12 cellular contexts compared by ENCODE assay signal in genomic region chr9:126207256-126207655, GRCh38.
"Had no signal": no experiment of that assay in that cellular context is flagged by ENCODE, and none has a peak within 500 bp of the region (broad histone marks: within the 10 kb centered on the region; RNA-seq: fewer than 3 reads in every experiment).

No MANE protein-coding gene starts in this region.

- H3K36me3 Mint-ChIP-seq: activated naive CD8-positive, alpha-beta T cell treated with anti-CD3 and anti-CD28 coated beads, Interleukin-2, amount 10 ng/mL, durations not matched to agents 7 days and 5 days had no signal

- H3K4me1 ChIP-seq: ascending aorta, colonic mucosa, testis had no signal

- H3K4me3 ChIP-seq: ascending aorta, colonic mucosa, ovary, testis had no signal

- H3K27ac Mint-ChIP-seq: activated CD4-positive, alpha-beta memory T cell treated with anti-CD3 and anti-CD28 coated beads, Interleukin-2, amount 10 ng/mL, durations not matched to agents 7 days and 5 days; activated naive CD8-positive, alpha-beta T cell treated with anti-CD3 and anti-CD28 coated beads, Interleukin-2, amount 10 ng/mL, durations not matched to agents 7 days and 5 days had no signal

- H3K4me1 Mint-ChIP-seq: activated CD4-positive, alpha-beta memory T cell treated with anti-CD3 and anti-CD28 coated beads, Interleukin-2, amount 10 ng/mL, durations not matched to agents 7 days and 5 days; activated naive CD8-positive, alpha-beta T cell treated with anti-CD3 and anti-CD28 coated beads, Interleukin-2, amount 10 ng/mL, durations not matched to agents 7 days and 5 days; neural crest cell had no signal

- H3K36me3 ChIP-seq: ascending aorta, colonic mucosa, ovary had no signal

- H3K27ac ChIP-seq: ascending aorta, colonic mucosa, ovary, testis had no signal

- H3K9me3 ChIP-seq: ascending aorta, colonic mucosa, ovary, testis had no signal

- DNase-seq: activated CD4-positive, alpha-beta memory T cell treated with anti-CD3 and anti-CD28 coated beads, Interleukin-2, amount 10 ng/mL, durations not matched to agents 7 days and 5 days; activated gamma-delta T cell treated with Interleukin-2 at 50 U/mL for 16 hours; activated naive CD8-positive, alpha-beta T cell treated with anti-CD3 and anti-CD28 coated beads, Interleukin-2, amount 10 ng/mL, durations not matched to agents 7 days and 5 days; activated T-cell treated with anti-CD3 and anti-CD28 coated beads, Interleukin-2, amount 50 U/mL, for 48 hours; colonic mucosa; ovary; stimulated activated CD4-positive, alpha-beta T cell treated with anti-CD3 and anti-CD28 coated beads, Interleukin-2, amount 100 ng/mL, for 48 hours; stimulated activated naive CD4-positive, alpha-beta T cell treated with Interleukin-2 at 50 U/mL for 16 hours; T1000; testis had no signal

- H3K27me3 ChIP-seq: ascending aorta, colonic mucosa, ovary, testis had no signal

- H3K9me3 Mint-ChIP-seq: activated CD4-positive, alpha-beta memory T cell treated with anti-CD3 and anti-CD28 coated beads, Interleukin-2, amount 10 ng/mL, durations not matched to agents 7 days and 5 days; activated naive CD8-positive, alpha-beta T cell treated with anti-CD3 and anti-CD28 coated beads, Interleukin-2, amount 10 ng/mL, durations not matched to agents 7 days and 5 days; neural crest cell had no signal

- H3K4me3 Mint-ChIP-seq: activated CD4-positive, alpha-beta memory T cell treated with anti-CD3 and anti-CD28 coated beads, Interleukin-2, amount 10 ng/mL, durations not matched to agents 7 days and 5 days; activated naive CD8-positive, alpha-beta T cell treated with anti-CD3 and anti-CD28 coated beads, Interleukin-2, amount 10 ng/mL, durations not matched to agents 7 days and 5 days; neural crest cell had no signal
